In genomic region chr16:12259258-12259657, GRCh38 we compare ENCODE assay signal across 14 cellular contexts.
"Had no signal": no experiment of that assay in that cellular context is flagged by ENCODE, and none has a peak within 500 bp of the region (broad histone marks: within the 10 kb centered on the region; RNA-seq: fewer than 3 reads in every experiment).

No MANE protein-coding gene starts in this region.

- H3K27me3 ChIP-seq: ascending aorta, foreskin keratinocyte, vagina had no signal

- H3K4me1 ChIP-seq: ascending aorta had no signal

- DNase-seq: activated CD4-positive, alpha-beta T cell treated with anti-CD3 and anti-CD28 coated beads, Interleukin-2, amount 50 U/mL, for 4 hours; activated gamma-delta T cell; activated T-cell treated with anti-CD3 and anti-CD28 coated beads, Interleukin-2, amount 50 U/mL, for 72 hours; foreskin keratinocyte; islet precursor cell; left colon; lower lobe of right lung; retina; stimulated activated CD4-positive, alpha-beta T cell treated with anti-CD3 and anti-CD28 coated beads, Interleukin-2, amount 100 ng/mL, for 24 hours; stimulated activated naive CD8-positive, alpha-beta T cell treated with anti-CD3 and anti-CD28 coated beads, Interleukin-15, Interleukin-2, amounts not matched to agents 100 U/mL and 50 U/mL, for 24 hours; trophoblast cell had no signal

- H3K27ac ChIP-seq: ascending aorta, coronary artery, foreskin keratinocyte, lower lobe of right lung, vagina had no signal

- H3K4me3 ChIP-seq: ascending aorta, coronary artery, lower lobe of right lung, vagina had no signal

- H3K36me3 ChIP-seq: ascending aorta, lower lobe of right lung, vagina had no signal

- H3K9me3 ChIP-seq: ascending aorta, lower lobe of right lung, vagina had no signal
